Comparison of ENCODE assay signal across 21 cellular contexts in genomic region chr14:61119006-61119405, GRCh38.
A peak's percentile ranks its signal among the peaks of the same experiment; 100 is the strongest.
DNase-seq lines count a peak whose midpoint lies in the region; ATAC-seq and TF ChIP-seq lines count a peak whose summit lies in the region.
"Had no signal": no experiment of that assay in that cellular context is flagged by ENCODE, and none has a peak within 500 bp of the region (broad histone marks: within the 10 kb centered on the region; RNA-seq: fewer than 3 reads in every experiment).

No MANE protein-coding gene starts in this region.

- peak overlapping the region; percentile 12 for H3K4me2 ChIP-seq in Karpas-422 (ENCODE audit: low read depth, low read length, poor library complexity, severe bottlenecking)
- H3K4me2 ChIP-seq: KMS-11 had no signal

- H3K4me1 ChIP-seq in Karpas-422 (ENCODE audit: low read length) = peaks cover 54% of the 10 kb centered on the region
- H3K4me1 ChIP-seq in endodermal cell (ENCODE audit: control insufficient read depth, insufficient read depth, low read length) = no peaks in the 10 kb centered on the region

- H2AFZ ChIP-seq in Karpas-422 (ENCODE audit: low read length) = no peak overlapping the region

- H3K27ac Mint-ChIP-seq in endodermal cell = no peak overlapping the region
- no peak overlapping the region for H3K27ac Mint-ChIP-seq in stimulated activated naive CD8-positive, alpha-beta T cell treated with anti-CD3 and anti-CD28 coated beads, Interleukin-15, amount 100 ng/mL, for 72 hours
- H3K27ac Mint-ChIP-seq: CD4-positive, CD25-positive, alpha-beta regulatory T cell had no signal

- H3K9me3 ChIP-seq in Karpas-422 (ENCODE audit: low read length) (peaks cover 12% of the 10 kb centered on the region), endodermal cell (ENCODE audit: control insufficient read depth, low read length) (peaks cover 33% of the 10 kb centered on the region)

- peak; percentile 11 for DNase-seq in NCI-H748 (lab: John Stamatoyannopoulos, UW; ENCODE audit: unreplicated experiment)
- DNase-seq in NCI-H748 treated with DMSO at 0.1 percent for 48 hours (lab: John Stamatoyannopoulos, UW) = no peak
- peak; percentile 56 for DNase-seq in Karpas-422
- no peak for DNase-seq in endodermal cell
- no peak for DNase-seq in A172 (ENCODE audit: low spot score)
- DNase-seq in stimulated activated naive CD8-positive, alpha-beta T cell treated with anti-CD3 and anti-CD28 coated beads, Interleukin-15, amount 100 ng/mL, for 72 hours = no peak
- no peak for DNase-seq in NAMALWA (ENCODE audit: low spot score)
- DNase-seq: CD4-positive, CD25-positive, alpha-beta regulatory T cell; DMS 273 treated with DMSO at 0.1 percent for 48 hours; DMS79 treated with DMSO at 0.1 percent for 48 hours; IMR-90; MV-4-11; NCI-H1694 treated with DMSO at 0.1 percent for 48 hours; NCI-H2081 treated with DMSO at 0.1 percent for 48 hours; NCI-H446 treated with DMSO at 0.1 percent for 48 hours; NCI-H774; NK-92 treated with Interleukin-12 subunit alpha and Interleukin-12 subunit beta, amount 100 ng/mL, for 24 hours; T-helper 1 cell had no signal

- no peaks in the 10 kb centered on the region for H3K4me1 Mint-ChIP-seq in endodermal cell
- no peaks in the 10 kb centered on the region for H3K4me1 Mint-ChIP-seq in stimulated activated naive CD8-positive, alpha-beta T cell treated with anti-CD3 and anti-CD28 coated beads, Interleukin-15, amount 100 ng/mL, for 72 hours

- H3K9ac ChIP-seq in Karpas-422 (ENCODE audit: low read length) (no peak overlapping the region), endodermal cell (ENCODE audit: extremely low read depth, low read length, poor library complexity, severe bottlenecking) (no peak overlapping the region)
- H3K9ac ChIP-seq: KMS-11 had no signal

- peaks cover 47% of the 10 kb centered on the region for H3K9me3 Mint-ChIP-seq in endodermal cell
- peaks cover 5 to 13% of the 10 kb centered on the region in 2 donors for H3K9me3 Mint-ChIP-seq in stimulated activated naive CD8-positive, alpha-beta T cell treated with anti-CD3 and anti-CD28 coated beads, Interleukin-15, amount 100 ng/mL, for 72 hours

- no peaks in the 10 kb centered on the region for H3K27me3 ChIP-seq in Karpas-422 (ENCODE audit: low read length)
- H3K27me3 ChIP-seq in endodermal cell (ENCODE audit: control insufficient read depth, insufficient read depth, low read length, poor library complexity, severe bottlenecking) = no peaks in the 10 kb centered on the region

- ATAC-seq in HG02870 (IDR thresholded peaks at IDR 0.05; ENCODE audit: unreplicated experiment) = no peak
- ATAC-seq in stimulated activated naive CD8-positive, alpha-beta T cell treated with anti-CD3 and anti-CD28 coated beads, Interleukin-15, amount 100 ng/mL, for 72 hours = no peak
- ATAC-seq: Panc1 had no signal

- H3K36me3 ChIP-seq in Karpas-422 (ENCODE audit: insufficient read depth, low read length) (peaks cover 31% of the 10 kb centered on the region), endodermal cell (ENCODE audit: control insufficient read depth, insufficient read depth, low read length) (no peaks in the 10 kb centered on the region)

- no peak for TF ChIP-seq CTCF in endodermal cell (conservative IDR thresholded peaks at IDR 0.05)

- no peaks in the 10 kb centered on the region for H3K27me3 Mint-ChIP-seq in endodermal cell (ENCODE audit: insufficient read depth)
- H3K27me3 Mint-ChIP-seq in stimulated activated naive CD8-positive, alpha-beta T cell treated with anti-CD3 and anti-CD28 coated beads, Interleukin-15, amount 100 ng/mL, for 72 hours = no peaks in the 10 kb centered on the region

- H3K36me3 Mint-ChIP-seq in endodermal cell (ENCODE audit: low read depth) = peaks cover 14% of the 10 kb centered on the region
- H3K36me3 Mint-ChIP-seq: CD4-positive, CD25-positive, alpha-beta regulatory T cell had no signal

- no peaks in the 10 kb centered on the region for H4K20me1 ChIP-seq in Karpas-422 (ENCODE audit: insufficient read depth, low read depth, low read length)

- H3K4me3 ChIP-seq in Karpas-422 (ENCODE audit: low read length) (no peak overlapping the region), endodermal cell (ENCODE audit: low read length) (no peak overlapping the region)

- H3K27ac ChIP-seq in Karpas-422 (ENCODE audit: low read length) = peak overlapping the region; percentile 37
- H3K27ac ChIP-seq in endodermal cell (ENCODE audit: low read depth, low read length) = peak overlapping the region; percentile 16
- H3K27ac ChIP-seq: KMS-11 had no signal

- no peak overlapping the region for H3K4me3 Mint-ChIP-seq in endodermal cell
- no peak overlapping the region for H3K4me3 Mint-ChIP-seq in stimulated activated naive CD8-positive, alpha-beta T cell treated with anti-CD3 and anti-CD28 coated beads, Interleukin-15, amount 100 ng/mL, for 72 hours
- H3K4me3 Mint-ChIP-seq: CD4-positive, CD25-positive, alpha-beta regulatory T cell had no signal

- 25% methylated on average over 1 of the region's 1 CpG; no CpG with 5 or more reads in 1 of the 2 experiments for WGBS in endodermal cell (ENCODE audit: insufficient coverage in 1 of 2, insufficient read length in 1 of 2), 2 experiments

- no peaks in the 10 kb centered on the region for H3K79me2 ChIP-seq in Karpas-422 (ENCODE audit: low read length)

- no peaks in the 10 kb centered on the region for H3K9me2 ChIP-seq in Karpas-422 (replicated peaks; ENCODE audit: insufficient read depth, low read length)

Comparison
In these comparisons a context has a peak if more than half of its experiments do, and no peak if none do; other contexts are left out.
1. DNase-seq: peak in NCI-H748 (single experiment) and Karpas-422 (single experiment); none in NCI-H748 treated with DMSO at 0.1 percent for 48 hours (single experiment), endodermal cell (single experiment), A172 (single experiment), stimulated activated naive CD8-positive, alpha-beta T cell treated with anti-CD3 and anti-CD28 coated beads, Interleukin-15, amount 100 ng/mL, for 72 hours (0 of 2) and NAMALWA (single experiment).